9 cellular contexts compared by ENCODE assay signal in genomic region chr14:21098892-21099595, GRCh38. TPM values are rescaled to one million over a fixed set of nuclear protein-coding genes. Genes with fewer than 3 reads are reported as not detected.
DNase-seq lines count a peak whose midpoint lies in the region; ATAC-seq and TF ChIP-seq lines count a peak whose summit lies in the region.
"Had no signal": no experiment of that assay in that cellular context is flagged by ENCODE, and none has a peak within 500 bp of the region (broad histone marks: within the 10 kb centered on the region; RNA-seq: fewer than 3 reads in every experiment).

No MANE protein-coding gene starts in this region.

- no peak for DNase-seq in CD4-positive, CD25-positive, alpha-beta regulatory T cell
- DNase-seq in LNCaP clone FGC (ENCODE audit: low read depth) = no peak
- DNase-seq in colonic mucosa = no peak
- no peak for DNase-seq in GDM1 (lab: John Stamatoyannopoulos, UW)
- DNase-seq in NCI-H2107 (lab: John Stamatoyannopoulos, UW) = no peak

- H3K36me3 ChIP-seq in CD4-positive, CD25-positive, alpha-beta regulatory T cell (ENCODE audit: control insufficient read depth, insufficient read depth, low read length) = no peaks in the 10 kb centered on the region
- no peaks in the 10 kb centered on the region for H3K36me3 ChIP-seq in colonic mucosa

- H3K9me3 ChIP-seq in CD4-positive, CD25-positive, alpha-beta regulatory T cell (ENCODE audit: control insufficient read depth in 2 of 2, low read length in 2 of 2) = no peaks in the 10 kb centered on the region
- no peaks in the 10 kb centered on the region for H3K9me3 ChIP-seq in colonic mucosa

- H3K4me3 ChIP-seq in CD4-positive, CD25-positive, alpha-beta regulatory T cell (ENCODE audit: low read depth, low read length) = peak overlapping the region; percentile 71
- H3K4me3 ChIP-seq in LNCaP clone FGC (ENCODE audit: low read depth, low read length) = peak overlapping the region; percentile 72
- peak overlapping the region; percentile 53 for H3K4me3 ChIP-seq in colonic mucosa

- peak overlapping the region; percentile 55 for H3K27ac ChIP-seq in CD4-positive, CD25-positive, alpha-beta regulatory T cell (ENCODE audit: insufficient read depth, low read length, poor library complexity, severe bottlenecking)
- H3K27ac ChIP-seq in colonic mucosa = peak overlapping the region; percentile 89

- H3K9me3 Mint-ChIP-seq in CD4-positive, CD25-positive, alpha-beta regulatory T cell = peaks cover 0 to 4% (median 0%) of the 10 kb centered on the region in 7 donors
- H3K9me3 Mint-ChIP-seq in nephron = no peaks in the 10 kb centered on the region

- H3K4me1 ChIP-seq in CD4-positive, CD25-positive, alpha-beta regulatory T cell (ENCODE audit: control insufficient read depth, insufficient read depth, low read length, poor library complexity, severe bottlenecking) = peaks cover 24% of the 10 kb centered on the region
- H3K4me1 ChIP-seq in colonic mucosa = peaks cover 9% of the 10 kb centered on the region

- ATAC-seq in CD4-positive, CD25-positive, alpha-beta regulatory T cell (ENCODE audit: low read depth in 2 of 2) = no peak
- ATAC-seq in GM18861 (IDR thresholded peaks at IDR 0.05; ENCODE audit: unreplicated experiment) = no peak
- no peak for ATAC-seq in GM21515 (IDR thresholded peaks at IDR 0.05; ENCODE audit: unreplicated experiment)

- no peaks in the 10 kb centered on the region for H3K36me3 Mint-ChIP-seq in CD4-positive, CD25-positive, alpha-beta regulatory T cell
- H3K36me3 Mint-ChIP-seq in nephron (ENCODE audit: low read depth) = no peaks in the 10 kb centered on the region

- peak overlapping the region; percentile 64 to 93 (median 90) for H3K27ac Mint-ChIP-seq in CD4-positive, CD25-positive, alpha-beta regulatory T cell
- H3K27ac Mint-ChIP-seq in nephron = peak overlapping the region; percentile 94 to 97 (median 95)

- peaks cover 24% of the 10 kb centered on the region for H3K27me3 Mint-ChIP-seq in CD4-positive, CD25-positive, alpha-beta regulatory T cell
- H3K27me3 Mint-ChIP-seq in nephron (ENCODE audit: low read depth) = no peaks in the 10 kb centered on the region

- H3K9ac ChIP-seq in colonic mucosa (ENCODE audit: low read depth in 2 of 2, low read length in 2 of 2) = peak overlapping the region; percentile 64 to 88

- peaks cover 15 to 29% (median 17%) of the 10 kb centered on the region in 4 donors for H3K4me1 Mint-ChIP-seq in CD4-positive, CD25-positive, alpha-beta regulatory T cell
- peaks cover 65% of the 10 kb centered on the region for H3K4me1 Mint-ChIP-seq in nephron

- peak overlapping the region; percentile 86 to 96 (median 90) for H3K4me3 Mint-ChIP-seq in CD4-positive, CD25-positive, alpha-beta regulatory T cell
- peak overlapping the region; percentile 85 to 93 (median 88) for H3K4me3 Mint-ChIP-seq in nephron

- H3K27me3 ChIP-seq in CD4-positive, CD25-positive, alpha-beta regulatory T cell (ENCODE audit: control insufficient read depth, insufficient read depth, low read length) = peaks cover 1% of the 10 kb centered on the region
- H3K27me3 ChIP-seq in colonic mucosa = no peaks in the 10 kb centered on the region

- TF ChIP-seq CTCF in LNCaP clone FGC (IDR thresholded peaks at IDR 0.05; ENCODE audit: control insufficient read depth, extremely low read depth, insufficient read depth) (no peak), colonic mucosa (IDR thresholded peaks at IDR 0.05) (no peak), nephron (IDR thresholded peaks at IDR 0.05; ENCODE audit: unreplicated experiment in 3 of 3) (no peak)

- intact Hi-C loops in colonic mucosa (cut with DNase I) = no loop called here

RNA-seq across cellular contexts. Expression of gene ZNF219, which starts 0.6 kb away (rescaled TPM):
- 5.0 TPM for total RNA-seq in CD4-positive, CD25-positive, alpha-beta regulatory T cell
- polyA plus RNA-seq in CD4-positive, CD25-positive, alpha-beta regulatory T cell = 1 to 10 TPM; 1.1 to 1.9 (median 1.3) TPM
- total RNA-seq in colonic mucosa = 10 to 100 TPM; 44.0 to 79.6 TPM

RNA-seq across cellular contexts. Expression of gene TMEM253, which starts 1.8 kb away (rescaled TPM):
- not detected for total RNA-seq in CD4-positive, CD25-positive, alpha-beta regulatory T cell
- polyA plus RNA-seq in CD4-positive, CD25-positive, alpha-beta regulatory T cell = not detected
- 10 to 100 TPM; 28.8 to 48.3 TPM for total RNA-seq in colonic mucosa

RNA-seq across cellular contexts. Expression of gene ARHGEF40, which starts 28.9 kb away (rescaled TPM):
- total RNA-seq in CD4-positive, CD25-positive, alpha-beta regulatory T cell = 7.4 TPM
- polyA plus RNA-seq in CD4-positive, CD25-positive, alpha-beta regulatory T cell = under 1 TPM in 2 of 4 donors, not detected in 2; 0.07 to 0.64 TPM
- 10 to 100 TPM; 49.5 to 66.9 TPM for total RNA-seq in colonic mucosa

RNA-seq across cellular contexts. Expression of gene RNASE8, which starts 41.4 kb away (rescaled TPM):
- total RNA-seq in CD4-positive, CD25-positive, alpha-beta regulatory T cell = not detected
- not detected for polyA plus RNA-seq in CD4-positive, CD25-positive, alpha-beta regulatory T cell
- not detected for total RNA-seq in colonic mucosa
- total RNA-seq: HT1080 had no signal

RNA-seq across cellular contexts. Expression of gene OR5AU1, which starts 56.8 kb away (rescaled TPM):
- not detected for total RNA-seq in CD4-positive, CD25-positive, alpha-beta regulatory T cell
- polyA plus RNA-seq in CD4-positive, CD25-positive, alpha-beta regulatory T cell = not detected
- total RNA-seq in colonic mucosa = not detected
- total RNA-seq: HT1080 had no signal

Comparison
In these comparisons a context has a peak if more than half of its experiments do, and no peak if none do; other contexts are left out.
1. RNA of gene TMEM253, which starts 1.8 kb away (total RNA-seq): 28.8 to 48.3 TPM in colonic mucosa; not detected in CD4-positive, CD25-positive, alpha-beta regulatory T cell (single experiment); every median in the first group is over 10 times any median in the second.
2. Peak in every context shown above with its lines, with median percentiles within 50 percentile points of each other: H3K4me3 ChIP-seq.